In genomic region chr3:72190050-72190449, GRCh38 we compare ENCODE assay signal across 22 cellular contexts.
"Had no signal": no experiment of that assay in that cellular context is flagged by ENCODE, and none has a peak within 500 bp of the region (broad histone marks: within the 10 kb centered on the region; RNA-seq: fewer than 3 reads in every experiment).

No MANE protein-coding gene starts in this region.

- ATAC-seq: activated naive CD4-positive, alpha-beta T cell treated with anti-CD3 and anti-CD28 coated beads, Interleukin-2, amount 50 U/mL, for 72 hours; activated naive CD8-positive, alpha-beta T cell treated with anti-CD3 and anti-CD28 coated beads, Interleukin-2, amount 50 U/mL, for 24 hours; activated T-cell treated with anti-CD3 and anti-CD28 coated beads, Interleukin-2, amount 50 U/mL, for 4 hours had no signal

- H3K27ac ChIP-seq: cardiac muscle cell, KMS-11, PC-9 had no signal

- H3K36me3 ChIP-seq: cardiac muscle cell had no signal

- H3K4me3 ChIP-seq: cardiac muscle cell, PC-9 had no signal

- DNase-seq: activated CD4-positive, alpha-beta memory T cell treated with anti-CD3 and anti-CD28 coated beads for 36 hours; activated CD4-positive, alpha-beta T cell treated with anti-CD3 and anti-CD28 coated beads, Interleukin-2, amount 10 ng/mL, durations not matched to agents 7 days and 5 days; activated CD4-positive, CD25-positive, alpha-beta regulatory T cell; activated CD8-positive, alpha-beta memory T cell treated with anti-CD3 and anti-CD28 coated beads for 24 hours; activated effector memory CD4-positive, alpha-beta T cell treated with anti-CD3 and anti-CD28 coated beads, Interleukin-2, amount 50 U/mL, for 16 hours; activated naive CD4-positive, alpha-beta T cell treated with Interleukin-2 at 50 U/mL for 16 hours; activated naive CD8-positive, alpha-beta T cell treated with anti-CD3 and anti-CD28 coated beads, Interleukin-2, amount 50 U/mL, for 24 hours; activated T-cell treated with anti-CD3 and anti-CD28 coated beads, Interleukin-2, amount 50 U/mL, for 4 hours; amniotic stem cell; NCI-H1105 treated with DMSO at 0.1 percent for 48 hours; NCI-H146; NCI-H187 treated with DMSO at 0.1 percent for 48 hours; NCI-H2081 treated with DMSO at 0.1 percent for 48 hours; PC-9; SIG-M5; T-helper 2 cell; T1000 had no signal

- FAIRE-seq: astrocyte, TTC549 had no signal

- H3K27me3 ChIP-seq: cardiac muscle cell had no signal
